ENCODE assay signal across 1 cellular context in genomic region chr19:16301999-16302694, GRCh38.
A peak's percentile ranks its signal among the peaks of the same experiment; 100 is the strongest.
TF ChIP-seq lines count a peak whose summit lies in the region.

No MANE protein-coding gene starts in this region.

TF ChIP-seq in GM12878, 131 proteins besides CTCF, POLR2A, EP300 and RAD21:
- TF ChIP-seq PRDM15 (CRISPR knock-in tag; IDR thresholded peaks at IDR 0.05), result no peak
- TF ChIP-seq BCL3 (IDR thresholded peaks at IDR 0.05; ENCODE audit: borderline replicate concordance, insufficient read depth, low read depth, low read length, poor library complexity, severe bottlenecking), result peak; percentile 89
